24 cellular contexts compared by ENCODE assay signal in the genomic region with DNA sequence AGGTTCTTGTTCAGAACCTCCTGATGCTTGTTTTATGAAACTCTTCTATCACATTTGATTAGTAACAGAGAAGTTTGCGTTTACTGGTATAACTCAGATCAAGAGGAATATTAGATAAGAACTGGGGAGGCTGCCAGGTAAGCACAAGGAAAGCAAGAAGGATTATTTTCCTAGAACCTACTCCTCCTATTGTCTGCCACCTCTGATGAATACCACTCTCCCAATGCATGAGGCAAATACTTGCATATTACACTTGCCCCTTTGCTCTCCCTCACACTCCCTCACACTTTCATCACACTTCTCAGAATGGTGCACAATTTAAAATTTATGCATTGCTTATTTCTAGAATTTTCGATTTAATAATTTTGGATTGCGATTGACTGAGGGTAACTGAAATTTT. TPM values are rescaled to one million over a fixed set of nuclear protein-coding genes. Genes with fewer than 3 reads are reported as not detected.
DNase-seq lines count a peak whose midpoint lies in the region; ATAC-seq and TF ChIP-seq lines count a peak whose summit lies in the region.
"Had no signal": no experiment of that assay in that cellular context is flagged by ENCODE, and none has a peak within 500 bp of the region (broad histone marks: within the 10 kb centered on the region; RNA-seq: fewer than 3 reads in every experiment).

No MANE protein-coding gene starts in this region.

- H3K4me3 Mint-ChIP-seq in GM23338 (no peak overlapping the region), WTC11 (no peak overlapping the region)
- H3K4me3 Mint-ChIP-seq: CD14-positive monocyte; CD4-positive, alpha-beta T cell; CD8-positive, alpha-beta memory T cell; H9; HFFc6 had no signal

- peaks cover 25% of the 10 kb centered on the region for H3K4me1 ChIP-seq in GM23338 (ENCODE audit: insufficient read depth)
- H3K4me1 ChIP-seq in mesendoderm (ENCODE audit: control insufficient read depth, low read depth, low read length) = peaks cover 7% of the 10 kb centered on the region
- H3K4me1 ChIP-seq: A549; BLaER1 treated with 17β-estradiol and CSF1 and Interleukin-3, amounts not matched to agents 10 nM and 100 nM had no signal

- H3K36me3 ChIP-seq in GM23338 (ENCODE audit: insufficient read depth) (no peaks in the 10 kb centered on the region), mesendoderm (ENCODE audit: control insufficient read depth, insufficient read depth, low read length) (no peaks in the 10 kb centered on the region)
- H3K36me3 ChIP-seq: BLaER1 treated with 17β-estradiol and CSF1 and Interleukin-3, amounts not matched to agents 10 nM and 100 nM had no signal

- peaks cover 40% of the 10 kb centered on the region for H3K4me1 Mint-ChIP-seq in GM23338
- peaks cover 31% of the 10 kb centered on the region for H3K4me1 Mint-ChIP-seq in WTC11
- H3K4me1 Mint-ChIP-seq: CD8-positive, alpha-beta memory T cell had no signal

- no peak overlapping the region for H2AK5ac ChIP-seq in mesendoderm (ENCODE audit: low read length)

- no peak overlapping the region for H3K23ac ChIP-seq in mesendoderm (ENCODE audit: low read length)

- no peak overlapping the region for H3K4me2 ChIP-seq in GM23338
- H3K4me2 ChIP-seq in mesendoderm (ENCODE audit: low read length) = no peak overlapping the region
- H3K4me2 ChIP-seq: A549; BLaER1 treated with 17β-estradiol and CSF1 and Interleukin-3, amounts not matched to agents 10 nM and 100 nM had no signal

- H3K4me3 ChIP-seq in GM23338 (no peak overlapping the region), mesendoderm (ENCODE audit: low read length) (no peak overlapping the region)
- H3K4me3 ChIP-seq: A549; BLaER1 treated with 17β-estradiol and CSF1 and Interleukin-3, amounts not matched to agents 10 nM and 100 nM had no signal

- 100% methylated on average over 2 of the region's 3 CpGs for WGBS in mesendoderm (ENCODE audit: extremely low coverage, insufficient coverage, low lambda C conversion rate)

- no peak overlapping the region for H2AFZ ChIP-seq in GM23338

- H2BK120ac ChIP-seq in mesendoderm (ENCODE audit: low read depth, low read length) = no peak overlapping the region

- no peaks in the 10 kb centered on the region for H3K9me2 ChIP-seq in GM23338 (ENCODE audit: insufficient read depth)

- H4K20me1 ChIP-seq in GM23338 (replicated peaks; ENCODE audit: insufficient read depth) = no peaks in the 10 kb centered on the region
- H4K20me1 ChIP-seq: BLaER1 treated with 17β-estradiol and CSF1 and Interleukin-3, amounts not matched to agents 10 nM and 100 nM had no signal

- CTCF ChIA-PET in WTC11 (lab: Charles Lee) = no interaction called here

- H3F3A ChIP-seq in GM23338 (replicated peaks; ENCODE audit: low read depth) = no peaks in the 10 kb centered on the region

- H3K27me3 Mint-ChIP-seq in GM23338 (ENCODE audit: insufficient read depth, low read depth, poor library complexity) = no peaks in the 10 kb centered on the region
- peaks cover 9% of the 10 kb centered on the region; the same call in 1 of the 2 replicates for H3K27me3 Mint-ChIP-seq in WTC11 (ENCODE audit: low read depth)
- H3K27me3 Mint-ChIP-seq: CD4-positive, alpha-beta T cell; CD8-positive, alpha-beta memory T cell had no signal

- no peak overlapping the region for H3K18ac ChIP-seq in mesendoderm (ENCODE audit: low read length)

- no peak overlapping the region for H3K9ac ChIP-seq in mesendoderm (ENCODE audit: low read length)
- H3K9ac ChIP-seq: BLaER1 treated with 17β-estradiol and CSF1 and Interleukin-3, amounts not matched to agents 10 nM and 100 nM had no signal

- no peaks in the 10 kb centered on the region for H3K36me3 Mint-ChIP-seq in GM23338 (ENCODE audit: low read depth)
- H3K36me3 Mint-ChIP-seq in WTC11 = no peaks in the 10 kb centered on the region
- H3K36me3 Mint-ChIP-seq: CD8-positive, alpha-beta memory T cell had no signal

- H3K27ac ChIP-seq in GM23338 (ENCODE audit: low read depth) = no peak overlapping the region
- H3K27ac ChIP-seq in mesendoderm (ENCODE audit: low read depth, low read length) = no peak overlapping the region
- H3K27ac ChIP-seq: A549; BLaER1 treated with 17β-estradiol and CSF1 and Interleukin-3, amounts not matched to agents 10 nM and 100 nM had no signal

- TF ChIP-seq POLR2A in erythroblast (IDR thresholded peaks at IDR 0.05; ENCODE audit: low read length) = no peak

- DNase-seq in GM23338 (ENCODE audit: low spot score) (no peak), WTC11 (ENCODE audit: low spot score) (no peak), astrocyte of the hippocampus (ENCODE audit: low read depth, low spot score) (peak; percentile 4), mesendoderm (peak; percentile 75), erythroblast (lab: John Stamatoyannopoulos, UW) (no peak), DMS53 (lab: John Stamatoyannopoulos, UW) (no peak), NCI-H2107 treated with DMSO at 0.1 percent for 48 hours (lab: John Stamatoyannopoulos, UW; ENCODE audit: unreplicated experiment) (no peak)
- DNase-seq: 8988T; ACHN; AML-193; BE2C; CD4-positive, alpha-beta T cell; CD8-positive, alpha-beta memory T cell; DMS 273 treated with DMSO at 0.1 percent for 48 hours; DMS79 treated with DMSO at 0.1 percent for 48 hours; GF-D8; H9; HFFc6 had no signal

- POLR2A ChIA-PET in WTC11 (lab: Charles Lee) = no interaction called here

- TF ChIP-seq CTCF in GM23338 (conservative IDR thresholded peaks at IDR 0.05; ENCODE audit: low read depth in 2 of 2) (no peak), WTC11 (IDR thresholded peaks at IDR 0.05) (no peak)

- no peaks in the 10 kb centered on the region for H3K27me3 ChIP-seq in GM23338 (ENCODE audit: insufficient read depth)
- H3K27me3 ChIP-seq in mesendoderm (ENCODE audit: insufficient read depth, low read length, poor library complexity) = no peaks in the 10 kb centered on the region
- H3K27me3 ChIP-seq: BE2C; BLaER1 treated with 17β-estradiol and CSF1 and Interleukin-3, amounts not matched to agents 10 nM and 100 nM had no signal

- no peaks in the 10 kb centered on the region for H3K79me1 ChIP-seq in mesendoderm (ENCODE audit: low read length)

- no peak overlapping the region for H3K56ac ChIP-seq in mesendoderm (ENCODE audit: low read length)

- no peak overlapping the region for H3K4ac ChIP-seq in mesendoderm (ENCODE audit: low read depth, low read length)

- no peak overlapping the region for H2BK15ac ChIP-seq in mesendoderm (replicated peaks; ENCODE audit: low read depth)

- no peak overlapping the region for H2BK5ac ChIP-seq in mesendoderm (ENCODE audit: low read length)

- H3K9me3 Mint-ChIP-seq in GM23338 (no peaks in the 10 kb centered on the region), WTC11 (no peaks in the 10 kb centered on the region)
- H3K9me3 Mint-ChIP-seq: H9, HFFc6 had no signal

- H4K5ac ChIP-seq in mesendoderm (ENCODE audit: low read length) = no peak overlapping the region

- no peak overlapping the region for H3K27ac Mint-ChIP-seq in GM23338
- H3K27ac Mint-ChIP-seq in WTC11 = no peak overlapping the region
- H3K27ac Mint-ChIP-seq: CD4-positive, alpha-beta T cell; CD8-positive, alpha-beta memory T cell had no signal

- H3K79me2 ChIP-seq in GM23338 (replicated peaks; ENCODE audit: insufficient read depth) (no peaks in the 10 kb centered on the region), mesendoderm (ENCODE audit: control insufficient read depth, insufficient read depth, low read length) (no peaks in the 10 kb centered on the region)

- peak; percentile 71 for ATAC-seq in GM23338
- ATAC-seq in WTC11 = peak; percentile 61
- no peak for ATAC-seq in GM21360 (IDR thresholded peaks at IDR 0.05; ENCODE audit: unreplicated experiment)
- ATAC-seq: A549, HCT116 had no signal

- H4K8ac ChIP-seq in mesendoderm (ENCODE audit: low read depth, low read length) = no peak overlapping the region

TF ChIP-seq in GM23338, 12 proteins besides CTCF, POLR2A, EP300 and RAD21 (continues in another document):
- TF ChIP-seq STAT1 (IDR thresholded peaks at IDR 0.05; ENCODE audit: unreplicated experiment) (no peak), CREB1 (CRISPR knock-in tag; IDR thresholded peaks at IDR 0.05; ENCODE audit: low read depth) (no peak)

TF ChIP-seq in WTC11, 78 proteins besides CTCF, POLR2A, EP300 and RAD21 (continues in another document):
- TF ChIP-seq FOXJ3 (CRISPR knock-in tag; IDR thresholded peaks at IDR 0.05; ENCODE audit: borderline replicate concordance) (no peak), GRHL2 (CRISPR knock-in tag; IDR thresholded peaks at IDR 0.05; ENCODE audit: insufficient replicate concordance, severe bottlenecking) (no peak), MYBL2 (CRISPR knock-in tag; IDR thresholded peaks at IDR 0.05) (no peak), TP53 (CRISPR knock-in tag; IDR thresholded peaks at IDR 0.05) (no peak)
- TF ChIP-seq, protein P1, sequence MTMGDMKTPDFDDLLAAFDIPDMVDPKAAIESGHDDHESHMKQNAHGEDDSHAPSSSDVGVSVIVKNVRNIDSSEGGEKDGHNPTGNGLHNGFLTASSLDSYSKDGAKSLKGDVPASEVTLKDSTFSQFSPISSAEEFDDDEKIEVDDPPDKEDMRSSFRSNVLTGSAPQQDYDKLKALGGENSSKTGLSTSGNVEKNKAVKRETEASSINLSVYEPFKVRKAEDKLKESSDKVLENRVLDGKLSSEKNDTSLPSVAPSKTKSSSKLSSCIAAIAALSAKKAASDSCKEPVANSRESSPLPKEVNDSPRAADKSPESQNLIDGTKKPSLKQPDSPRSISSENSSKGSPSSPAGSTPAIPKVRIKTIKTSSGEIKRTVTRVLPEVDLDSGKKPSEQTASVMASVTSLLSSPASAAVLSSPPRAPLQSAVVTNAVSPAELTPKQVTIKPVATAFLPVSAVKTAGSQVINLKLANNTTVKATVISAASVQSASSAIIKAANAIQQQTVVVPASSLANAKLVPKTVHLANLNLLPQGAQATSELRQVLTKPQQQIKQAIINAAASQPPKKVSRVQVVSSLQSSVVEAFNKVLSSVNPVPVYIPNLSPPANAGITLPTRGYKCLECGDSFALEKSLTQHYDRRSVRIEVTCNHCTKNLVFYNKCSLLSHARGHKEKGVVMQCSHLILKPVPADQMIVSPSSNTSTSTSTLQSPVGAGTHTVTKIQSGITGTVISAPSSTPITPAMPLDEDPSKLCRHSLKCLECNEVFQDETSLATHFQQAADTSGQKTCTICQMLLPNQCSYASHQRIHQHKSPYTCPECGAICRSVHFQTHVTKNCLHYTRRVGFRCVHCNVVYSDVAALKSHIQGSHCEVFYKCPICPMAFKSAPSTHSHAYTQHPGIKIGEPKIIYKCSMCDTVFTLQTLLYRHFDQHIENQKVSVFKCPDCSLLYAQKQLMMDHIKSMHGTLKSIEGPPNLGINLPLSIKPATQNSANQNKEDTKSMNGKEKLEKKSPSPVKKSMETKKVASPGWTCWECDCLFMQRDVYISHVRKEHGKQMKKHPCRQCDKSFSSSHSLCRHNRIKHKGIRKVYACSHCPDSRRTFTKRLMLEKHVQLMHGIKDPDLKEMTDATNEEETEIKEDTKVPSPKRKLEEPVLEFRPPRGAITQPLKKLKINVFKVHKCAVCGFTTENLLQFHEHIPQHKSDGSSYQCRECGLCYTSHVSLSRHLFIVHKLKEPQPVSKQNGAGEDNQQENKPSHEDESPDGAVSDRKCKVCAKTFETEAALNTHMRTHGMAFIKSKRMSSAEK (CRISPR knock-in tag; IDR thresholded peaks at IDR 0.05; ENCODE audit: borderline replicate concordance) = no peak

RNA-seq across cellular contexts. Expression of a gene that starts 43.6 kb away (rescaled TPM):
- 6.2 and 6.5 TPM in 2 replicates for total RNA-seq in GM23338 (2014; rRNA removed; shearing (Covaris generic))
- polyA plus RNA-seq in GM23338 (2016; fragmentation: Nextera tagmentation; extraction: Ambion mirVana) = 5.7 and 6.2 TPM in 2 replicates
- total RNA-seq in WTC11 (2021) = 8.3 to 8.6 TPM (median 8.5 TPM) in 3 replicates
- 14.4 TPM for polyA plus RNA-seq in mesendoderm (2013, experiment 1 of 2)
- 13.8 TPM for polyA plus RNA-seq in mesendoderm (2013, experiment 2 of 2)
- total RNA-seq: CD4-positive, alpha-beta T cell; CD8-positive, alpha-beta memory T cell; G401 had no signal
- polyA plus RNA-seq: CD8-positive, alpha-beta memory T cell had no signal

Comparison
In these comparisons a context has a peak if more than half of its experiments do, and no peak if none do; other contexts are left out.
1. DNase-seq: peak in astrocyte of the hippocampus (single experiment) and mesendoderm (single experiment); none in GM23338 (single experiment), WTC11 (single experiment), erythroblast (0 of 2), DMS53 (single experiment) and NCI-H2107 treated with DMSO at 0.1 percent for 48 hours (single experiment).